8 cellular contexts compared by ENCODE assay signal in the genomic region with DNA sequence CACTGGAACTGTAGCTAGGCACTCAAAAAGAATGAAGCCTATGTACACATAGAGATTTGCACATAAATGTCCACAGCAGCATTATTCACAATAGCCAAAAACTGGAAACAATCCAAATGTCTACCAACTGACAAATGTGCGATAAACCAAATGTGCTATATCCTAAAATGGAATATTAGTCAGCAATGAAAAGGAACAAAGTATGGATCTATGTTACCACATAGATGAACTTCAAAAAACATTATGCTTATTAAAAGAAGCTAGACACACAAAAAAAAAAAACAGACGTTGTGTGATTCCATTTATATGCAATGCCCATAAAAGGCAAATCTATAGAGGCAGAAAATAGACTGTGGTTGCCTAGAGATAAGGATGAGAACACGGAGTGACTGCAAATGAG.
"Had no signal": no experiment of that assay in that cellular context is flagged by ENCODE, and none has a peak within 500 bp of the region (broad histone marks: within the 10 kb centered on the region; RNA-seq: fewer than 3 reads in every experiment).

No MANE protein-coding gene starts in this region.

- H3K4me2 ChIP-seq: KMS-11 had no signal

- H3K27ac Mint-ChIP-seq: IgD-negative memory B cell had no signal

- H3K27ac ChIP-seq: HL-60, KMS-11 had no signal

- ATAC-seq: HepG2 had no signal

- H3K4me3 Mint-ChIP-seq: IgD-negative memory B cell had no signal

- H3K36me3 Mint-ChIP-seq: IgD-negative memory B cell had no signal

- FAIRE-seq: HepG2, HTR-8/SVneo had no signal

- H3K9me3 Mint-ChIP-seq: IgD-negative memory B cell had no signal

- DNase-seq: IMR-90, KBM-7, KG1 had no signal

- H3K9ac ChIP-seq: KMS-11 had no signal
